Comparison of ENCODE assay signal across 8 cellular contexts in genomic region chr3:193842029-193842782, GRCh38.
DNase-seq lines count a peak whose midpoint lies in the region; ATAC-seq lines count a peak whose summit lies in the region.

No MANE protein-coding gene starts in this region.

- H3K27me3 Mint-ChIP-seq in natural killer cell treated with Interleukin-12 subunit alpha and Interleukin-12 subunit beta and Interleukin-15 and Interleukin-18, amount 100 ng/mL, for 72 hours: peaks cover 12 to 40% of the 10 kb centered on the region in 2 donors

- peak; percentile 68 for ATAC-seq in GM18520 (IDR thresholded peaks at IDR 0.05; ENCODE audit: unreplicated experiment)
- peak; percentile 82 for ATAC-seq in HG02884 (IDR thresholded peaks at IDR 0.05; ENCODE audit: unreplicated experiment)
- no peak for ATAC-seq in natural killer cell treated with Interleukin-12 subunit alpha and Interleukin-12 subunit beta and Interleukin-15 and Interleukin-18, amount 100 ng/mL, for 72 hours
- ATAC-seq in GM21447 (IDR thresholded peaks at IDR 0.05; ENCODE audit: unreplicated experiment): no peak

- peak overlapping the region; percentile 19 for H3K4me3 Mint-ChIP-seq in natural killer cell treated with Interleukin-12 subunit alpha and Interleukin-12 subunit beta and Interleukin-15 and Interleukin-18, amount 100 ng/mL, for 72 hours

- no peaks in the 10 kb centered on the region for H3K9me3 Mint-ChIP-seq in natural killer cell treated with Interleukin-12 subunit alpha and Interleukin-12 subunit beta and Interleukin-15 and Interleukin-18, amount 100 ng/mL, for 72 hours

- no peaks in the 10 kb centered on the region for H3K36me3 Mint-ChIP-seq in natural killer cell treated with Interleukin-12 subunit alpha and Interleukin-12 subunit beta and Interleukin-15 and Interleukin-18, amount 100 ng/mL, for 72 hours

- no peak overlapping the region for H3K27ac Mint-ChIP-seq in natural killer cell treated with Interleukin-12 subunit alpha and Interleukin-12 subunit beta and Interleukin-15 and Interleukin-18, amount 100 ng/mL, for 72 hours

- DNase-seq in OCI-M1 (lab: John Stamatoyannopoulos, UW): peak; percentile 85
- DNase-seq in natural killer cell treated with Interleukin-12 subunit alpha and Interleukin-12 subunit beta and Interleukin-15 and Interleukin-18, amount 100 ng/mL, for 72 hours (ENCODE audit: low spot score): no peak
- DNase-seq in NCI-H2171 (lab: John Stamatoyannopoulos, UW): no peak
- DNase-seq in NCI-H2227 treated with DMSO at 0.1 percent for 48 hours (lab: John Stamatoyannopoulos, UW): no peak
- DNase-seq in effector CD4-positive, alpha-beta T cell: no peak

- peaks cover 0 to 9% of the 10 kb centered on the region in 2 donors for H3K4me1 Mint-ChIP-seq in natural killer cell treated with Interleukin-12 subunit alpha and Interleukin-12 subunit beta and Interleukin-15 and Interleukin-18, amount 100 ng/mL, for 72 hours (ENCODE audit: low read depth in 2 of 2)

Comparison
In these comparisons a context has a peak if more than half of its experiments do, and no peak if none do; other contexts are left out.
1. ATAC-seq: peak in GM18520 (single experiment) and HG02884 (single experiment); none in natural killer cell treated with Interleukin-12 subunit alpha and Interleukin-12 subunit beta and Interleukin-15 and Interleukin-18, amount 100 ng/mL, for 72 hours (0 of 2) and GM21447 (single experiment).